ENCODE assay signal across 25 cellular contexts in genomic region chr6:73031094-73031782, GRCh38.
A peak's percentile ranks its signal among the peaks of the same experiment; 100 is the strongest.
DNase-seq lines count a peak whose midpoint lies in the region; TF ChIP-seq lines count a peak whose summit lies in the region.
"Had no signal": no experiment of that assay in that cellular context is flagged by ENCODE, and none has a peak within 500 bp of the region (broad histone marks: within the 10 kb centered on the region; RNA-seq: fewer than 3 reads in every experiment).

No MANE protein-coding gene starts in this region.

- no peak overlapping the region for H3K9ac ChIP-seq in MM.1S (ENCODE audit: low read length)
- H3K9ac ChIP-seq: KMS-11, SK-N-SH had no signal

- intact Hi-C loops in PC-9 (cut with micrococcal nuclease; ENCODE audit: unreplicated experiment): loop anchor here (10.0 kb wide), 1 partner anchor 406 kb away; the partner anchor contains the start of gene KCNQ5

- H3K4me3 ChIP-seq in PC-9: no peak overlapping the region
- H3K4me3 ChIP-seq in MM.1S (ENCODE audit: low read length): no peak overlapping the region
- H3K4me3 ChIP-seq: MG63 had no signal

- H3K4me1 Mint-ChIP-seq in nephron progenitor cell: peaks cover 34% of the 10 kb centered on the region

- 0 out of 2 replicates have a peak overlapping the region, but pooled peaks have one; percentile 76 for H3K27ac ChIP-seq in PC-9
- H3K27ac ChIP-seq in MM.1S (ENCODE audit: low read length): no peak overlapping the region
- H3K27ac ChIP-seq: 22Rv1, HL-60, KMS-11 had no signal

- POLR2A ChIA-PET in HEK293T (lab: Yijun Ruan, JAX) (no interaction called here), PC-9 (lab: Charles Lee; ENCODE audit: unreplicated experiment) (interaction anchor here (0.6 kb wide), 1 partner anchor 57 kb away, joined by 9 read pairs; no protein-coding TSS in a partner anchor)

- CTCF ChIA-PET in HEK293T (lab: Yijun Ruan, JAX) (no interaction called here), PC-9 (lab: Charles Lee) (no interaction called here)

- DNase-seq in NCI-H2107 treated with DMSO at 0.1 percent for 48 hours (lab: John Stamatoyannopoulos, UW; ENCODE audit: unreplicated experiment) (peak; percentile 36), NCI-H2107 (lab: John Stamatoyannopoulos, UW) (no peak), HEK293T (ENCODE audit: extremely low spot score) (no peak), PC-9 (no peak), nephron progenitor cell (no peak), SW480 (ENCODE audit: low spot score) (no peak), MM.1S (no peak), NCI-H2029 (lab: John Stamatoyannopoulos, UW) (no peak)
- DNase-seq: BE2C; Caco-2; CD4-positive, CD25-positive, alpha-beta regulatory T cell; GF-D8; MG63; NCI-H1092; NCI-H1436 treated with DMSO at 0.1 percent for 48 hours; NCI-H2081 treated with DMSO at 0.1 percent for 48 hours; NCI-H446; NCI-H526 treated with DMSO at 0.1 percent for 48 hours; NK-92 treated with Interleukin-12 subunit alpha and Interleukin-12 subunit beta, amount 100 ng/mL, for 24 hours; SHP77; SK-N-SH; T-cell had no signal

- H3K4me2 ChIP-seq in PC-9 (no peak overlapping the region), MM.1S (ENCODE audit: low read depth, low read length) (no peak overlapping the region; the same call in 1 of the 2 replicates)
- H3K4me2 ChIP-seq: KMS-11, SK-N-SH had no signal

- H3K4me1 ChIP-seq in PC-9 (replicated peaks; ENCODE audit: insufficient read depth): peaks cover 17% of the 10 kb centered on the region
- H3K4me1 ChIP-seq in MM.1S (ENCODE audit: low read length): peaks cover 13% of the 10 kb centered on the region
- H3K4me1 ChIP-seq: BE2C had no signal

- H3K79me2 ChIP-seq in PC-9 (ENCODE audit: low read depth) (no peaks in the 10 kb centered on the region), MM.1S (ENCODE audit: low read length) (no peaks in the 10 kb centered on the region)

- no peaks in the 10 kb centered on the region for H3K9me3 ChIP-seq in PC-9 (ENCODE audit: insufficient read depth, low read depth)
- no peaks in the 10 kb centered on the region for H3K9me3 ChIP-seq in MM.1S (replicated peaks; ENCODE audit: insufficient read depth, low read length)
- H3K9me3 ChIP-seq: BE2C, Caco-2, MG63, SK-N-SH had no signal

- no peak for TF ChIP-seq CTCF in PC-9 (conservative IDR thresholded peaks at IDR 0.05)
- TF ChIP-seq CTCF in nephron progenitor cell (IDR thresholded peaks at IDR 0.05): no peak
- no peak for TF ChIP-seq CTCF in MM.1S (IDR thresholded peaks at IDR 0.05; ENCODE audit: low read length)

- H3K36me3 ChIP-seq in PC-9 (ENCODE audit: low read depth) (no peaks in the 10 kb centered on the region), MM.1S (replicated peaks; ENCODE audit: insufficient read depth, low read length) (no peaks in the 10 kb centered on the region)
- H3K36me3 ChIP-seq: BE2C, MG63 had no signal

- no peaks in the 10 kb centered on the region for H3K27me3 Mint-ChIP-seq in nephron progenitor cell (ENCODE audit: low read depth, poor library complexity)
- H3K27me3 Mint-ChIP-seq: CD4-positive, CD25-positive, alpha-beta regulatory T cell; T-cell had no signal

- peak overlapping the region; percentile 67 for H3K27ac Mint-ChIP-seq in nephron progenitor cell
- H3K27ac Mint-ChIP-seq: CD4-positive, CD25-positive, alpha-beta regulatory T cell; T-cell had no signal

- H4K20me1 ChIP-seq in PC-9 (ENCODE audit: insufficient read depth): no peaks in the 10 kb centered on the region
- no peaks in the 10 kb centered on the region for H4K20me1 ChIP-seq in MM.1S (ENCODE audit: insufficient read depth, low read length)

- H3K4me3 Mint-ChIP-seq in nephron progenitor cell: no peak overlapping the region
- H3K4me3 Mint-ChIP-seq: CD4-positive, CD25-positive, alpha-beta regulatory T cell; T-cell had no signal

- H2AFZ ChIP-seq in PC-9 (no peak overlapping the region), MM.1S (ENCODE audit: low read length) (no peak overlapping the region)

- H3K9me2 ChIP-seq in PC-9 (ENCODE audit: insufficient read depth) (no peaks in the 10 kb centered on the region), MM.1S (replicated peaks; ENCODE audit: insufficient read depth, low read length) (no peaks in the 10 kb centered on the region)
- H3K9me2 ChIP-seq: SK-N-SH had no signal

- BruUV-seq in PC-9 (replicated peaks; lab: Mats Ljungman, UMichigan): no TSS peak

- no peaks in the 10 kb centered on the region; the same call in 1 of the 2 replicates for H3F3A ChIP-seq in PC-9 (ENCODE audit: insufficient read depth, low read depth)
- no peaks in the 10 kb centered on the region for H3F3A ChIP-seq in MM.1S (ENCODE audit: insufficient read depth, low read length)

- peaks cover under 1% of the 10 kb centered on the region for H3K36me3 Mint-ChIP-seq in nephron progenitor cell (ENCODE audit: low read depth)
- H3K36me3 Mint-ChIP-seq: CD4-positive, CD25-positive, alpha-beta regulatory T cell; T-cell had no signal

- H3K27me3 ChIP-seq in PC-9 (ENCODE audit: insufficient read depth, low read depth) (no peaks in the 10 kb centered on the region), MM.1S (replicated peaks; ENCODE audit: insufficient read depth, low read length) (no peaks in the 10 kb centered on the region)
- H3K27me3 ChIP-seq: BE2C, MG63 had no signal

- peaks cover 4% of the 10 kb centered on the region for H3K9me3 Mint-ChIP-seq in nephron progenitor cell
- H3K9me3 Mint-ChIP-seq: T-cell had no signal

TF ChIP-seq in HEK293T, 16 proteins besides CTCF, POLR2A, EP300 and RAD21:
- TF ChIP-seq FOXA1 (IDR thresholded peaks at IDR 0.05): no peak
- TF ChIP-seq PKNOX1 (IDR thresholded peaks at IDR 0.05): peak; percentile 78
